ENCODE assay signal across 13 cellular contexts in the genomic region with DNA sequence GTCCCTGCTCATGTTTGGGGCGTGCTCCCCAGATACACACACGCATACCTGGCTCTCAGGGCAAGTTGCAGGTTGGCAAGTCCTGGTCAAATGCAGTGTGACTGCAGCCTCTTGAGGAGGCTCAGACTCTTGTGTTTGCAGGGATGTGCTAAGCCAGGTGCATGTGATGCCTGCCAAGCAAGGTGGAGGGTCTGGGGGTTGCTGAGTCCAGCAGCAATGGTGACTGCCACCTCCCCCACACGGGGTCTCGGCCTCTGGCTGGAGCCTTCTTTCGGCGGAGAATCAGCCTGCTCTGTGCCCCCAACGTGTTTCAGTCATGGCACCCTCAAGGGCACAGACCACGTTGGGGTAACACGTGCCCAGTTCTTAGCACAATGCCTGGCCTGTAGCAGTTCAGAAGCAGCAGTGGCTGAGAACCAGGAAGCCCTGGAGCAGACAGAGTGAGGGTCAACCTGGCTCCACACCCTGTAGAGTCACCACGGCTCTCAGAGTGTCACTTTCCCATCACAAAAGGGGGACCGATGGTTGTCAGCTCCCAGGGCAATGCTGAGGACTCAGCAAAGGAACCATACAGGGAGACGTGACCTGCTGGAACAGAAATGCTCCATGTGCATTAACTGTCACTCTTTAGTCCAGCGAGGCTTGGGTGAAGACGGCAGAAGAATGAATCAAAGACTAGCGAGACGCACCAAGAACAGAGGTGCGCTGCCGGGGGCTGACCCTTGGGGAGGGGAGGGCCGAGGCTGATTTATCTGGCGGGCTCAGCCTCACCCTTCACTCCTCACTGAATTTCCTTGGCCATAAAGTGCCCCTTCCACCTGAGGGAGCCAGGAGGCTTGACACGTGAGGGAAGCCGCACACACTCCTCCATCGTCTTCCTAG.
A peak's percentile ranks its signal among the peaks of the same experiment; 100 is the strongest.
DNase-seq lines count a peak whose midpoint lies in the region; ATAC-seq, FAIRE-seq and TF ChIP-seq lines count a peak whose summit lies in the region.
"Had no signal": no experiment of that assay in that cellular context is flagged by ENCODE, and none has a peak within 500 bp of the region (broad histone marks: within the 10 kb centered on the region; RNA-seq: fewer than 3 reads in every experiment).

No MANE protein-coding gene starts in this region.

- no peaks in the 10 kb centered on the region for H4K20me1 ChIP-seq in osteoblast (ENCODE audit: insufficient read depth, low read length)

- DNase-seq in bronchial epithelial cell (ENCODE audit: low read depth), result no peak
- no peak for DNase-seq in glutamatergic neuron
- DNase-seq in osteoblast (ENCODE audit: insufficient read length, low spot score, missing footprints), result peak; percentile 49
- DNase-seq in substantia nigra (lab: John Stamatoyannopoulos, UW), result no peak
- no peak for DNase-seq in T-helper 2 cell treated with Interferon-gamma antibody and Interleukin-4, amounts not matched to agents 5 μg/mL and 100 μg/mL, for 36 hours (ENCODE audit: low spot score)
- DNase-seq: Caco-2; CD8-positive, alpha-beta T cell; GM23248; H7; IMR-90 had no signal

- no peaks in the 10 kb centered on the region for H3K36me3 Mint-ChIP-seq in glutamatergic neuron (ENCODE audit: unreplicated experiment)
- no peaks in the 10 kb centered on the region for H3K36me3 Mint-ChIP-seq in T-helper 2 cell treated with Interferon-gamma antibody and Interleukin-4, amounts not matched to agents 5 μg/mL and 100 μg/mL, for 36 hours (ENCODE audit: low read depth)
- H3K36me3 Mint-ChIP-seq: CD14-positive monocyte; CD8-positive, alpha-beta T cell had no signal

- peaks cover 3% of the 10 kb centered on the region for H3K9me3 Mint-ChIP-seq in glutamatergic neuron (ENCODE audit: unreplicated experiment)
- H3K9me3 Mint-ChIP-seq in T-helper 2 cell treated with Interferon-gamma antibody and Interleukin-4, amounts not matched to agents 5 μg/mL and 100 μg/mL, for 36 hours, result no peaks in the 10 kb centered on the region
- H3K9me3 Mint-ChIP-seq: CD14-positive monocyte; CD8-positive, alpha-beta T cell had no signal

- FAIRE-seq in bronchial epithelial cell (lab: Jason Lieb, UNC), result peak; percentile 66
- FAIRE-seq: A549 had no signal

- H2AFZ ChIP-seq in osteoblast (ENCODE audit: low read length), result no peak overlapping the region
- H2AFZ ChIP-seq: GM23248 had no signal

- H3K79me2 ChIP-seq in osteoblast (ENCODE audit: insufficient read depth, low read length), result no peaks in the 10 kb centered on the region

- peaks cover 6% of the 10 kb centered on the region for H3K4me1 Mint-ChIP-seq in glutamatergic neuron (ENCODE audit: low read depth, unreplicated experiment)
- H3K4me1 Mint-ChIP-seq in T-helper 2 cell treated with Interferon-gamma antibody and Interleukin-4, amounts not matched to agents 5 μg/mL and 100 μg/mL, for 36 hours (ENCODE audit: low read depth), result no peaks in the 10 kb centered on the region
- H3K4me1 Mint-ChIP-seq: CD14-positive monocyte had no signal

- peaks cover 4% of the 10 kb centered on the region for H3K27me3 Mint-ChIP-seq in glutamatergic neuron (ENCODE audit: unreplicated experiment)
- no peaks in the 10 kb centered on the region for H3K27me3 Mint-ChIP-seq in T-helper 2 cell treated with Interferon-gamma antibody and Interleukin-4, amounts not matched to agents 5 μg/mL and 100 μg/mL, for 36 hours (ENCODE audit: low read depth)

- H3K4me1 ChIP-seq in osteoblast (ENCODE audit: insufficient read depth, low read length), result no peaks in the 10 kb centered on the region
- H3K4me1 ChIP-seq: A549, Caco-2 had no signal

- H3K9me3 ChIP-seq in osteoblast (ENCODE audit: low read depth, low read length), result no peaks in the 10 kb centered on the region
- H3K9me3 ChIP-seq: A549, Caco-2 had no signal

- no peak overlapping the region for H3K4me3 ChIP-seq in bronchial epithelial cell (ENCODE audit: low read depth, low read length)
- no peak overlapping the region for H3K4me3 ChIP-seq in osteoblast (ENCODE audit: insufficient read depth, low read length)
- H3K4me3 ChIP-seq: A549, GM23248 had no signal

- peak overlapping the region; percentile 5 for H3K27ac Mint-ChIP-seq in glutamatergic neuron (ENCODE audit: unreplicated experiment)
- H3K27ac Mint-ChIP-seq in T-helper 2 cell treated with Interferon-gamma antibody and Interleukin-4, amounts not matched to agents 5 μg/mL and 100 μg/mL, for 36 hours, result no peak overlapping the region
- H3K27ac Mint-ChIP-seq: CD14-positive monocyte; CD8-positive, alpha-beta T cell had no signal

- H3K27ac ChIP-seq in osteoblast (ENCODE audit: low read depth, low read length) (no peak overlapping the region), substantia nigra (ENCODE audit: low read depth, low read length, poor library complexity, severe bottlenecking) (peak overlapping the region; percentile 8)
- H3K27ac ChIP-seq: A549, GM23248 had no signal

- ATAC-seq in HG03139 (IDR thresholded peaks at IDR 0.05; ENCODE audit: unreplicated experiment), result no peak
- ATAC-seq: A549; CD8-positive, alpha-beta T cell had no signal

- TF ChIP-seq CTCF in bronchial epithelial cell (IDR thresholded peaks at IDR 0.05; ENCODE audit: insufficient read depth, low read length, severe bottlenecking) (no peak), glutamatergic neuron (IDR thresholded peaks at IDR 0.05; ENCODE audit: partially characterized antibody, unreplicated experiment) (no peak), osteoblast (IDR thresholded peaks at IDR 0.05; ENCODE audit: extremely low read depth, low read depth, low read length) (no peak)

- no peak overlapping the region for H3K4me3 Mint-ChIP-seq in glutamatergic neuron (ENCODE audit: unreplicated experiment)
- H3K4me3 Mint-ChIP-seq in T-helper 2 cell treated with Interferon-gamma antibody and Interleukin-4, amounts not matched to agents 5 μg/mL and 100 μg/mL, for 36 hours, result no peak overlapping the region
- H3K4me3 Mint-ChIP-seq: CD14-positive monocyte; CD8-positive, alpha-beta T cell had no signal

- H3K36me3 ChIP-seq in bronchial epithelial cell (ENCODE audit: control insufficient read depth, insufficient read depth, low read length), result no peaks in the 10 kb centered on the region
- no peaks in the 10 kb centered on the region for H3K36me3 ChIP-seq in osteoblast (ENCODE audit: insufficient read depth, low read length)

- H3K27me3 ChIP-seq in bronchial epithelial cell (ENCODE audit: control insufficient read depth, insufficient read depth, low read length) (no peaks in the 10 kb centered on the region), osteoblast (ENCODE audit: insufficient read depth, low read length) (peaks cover 2% of the 10 kb centered on the region)

- H3K4me2 ChIP-seq in osteoblast (ENCODE audit: insufficient read depth, low read length), result no peak overlapping the region
- H3K4me2 ChIP-seq: A549 had no signal
